Comparison of ENCODE assay signal across 20 cellular contexts in the genomic region with DNA sequence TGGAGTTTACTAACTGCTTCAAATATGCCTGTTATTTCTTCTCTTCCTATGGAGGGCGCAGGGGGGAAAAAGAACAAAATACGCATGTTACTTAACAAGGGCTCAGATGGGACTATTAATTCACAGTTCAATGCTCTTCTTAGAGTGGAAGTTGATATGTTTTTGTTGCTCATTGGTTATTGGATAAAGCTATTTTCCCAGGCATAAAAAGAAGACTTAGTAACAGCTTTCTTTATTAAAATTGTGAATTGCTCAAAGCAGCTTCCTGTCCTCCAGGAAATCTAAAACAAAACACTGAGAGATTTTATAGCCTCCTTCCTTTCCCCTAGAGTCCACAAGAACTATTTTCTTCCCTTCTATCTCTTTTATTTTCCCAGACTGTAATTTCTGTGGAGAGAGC.
DNase-seq lines count a peak whose midpoint lies in the region; ATAC-seq, FAIRE-seq and TF ChIP-seq lines count a peak whose summit lies in the region.
"Had no signal": no experiment of that assay in that cellular context is flagged by ENCODE, and none has a peak within 500 bp of the region (broad histone marks: within the 10 kb centered on the region; RNA-seq: fewer than 3 reads in every experiment).

No MANE protein-coding gene starts in this region.

- no peak overlapping the region for H3K27ac Mint-ChIP-seq in naive thymus-derived CD4-positive, alpha-beta T cell
- H3K27ac Mint-ChIP-seq: B cell; CD4-positive, CD25-positive, alpha-beta regulatory T cell; CD8-positive, alpha-beta memory T cell; GM23338 had no signal

- no peak for ATAC-seq in pancreas
- no peak for ATAC-seq in naive thymus-derived CD4-positive, alpha-beta T cell
- ATAC-seq: GM23338 had no signal

- WGBS in pancreas, 2 donors: 95% methylated on average over 2 of the region's 2 CpGs

- DNase-seq in NCI-H2171 treated with DMSO at 0.1 percent for 48 hours (lab: John Stamatoyannopoulos, UW) (peak; percentile 53), endothelial cell of umbilical vein (ENCODE audit: low read depth, low spot score) (peak; percentile 12), NCI-H1105 (lab: John Stamatoyannopoulos, UW) (no peak), pancreas (no peak), DMS53 (lab: John Stamatoyannopoulos, UW) (no peak)
- no peak for DNase-seq in naive thymus-derived CD4-positive, alpha-beta T cell
- DNase-seq: 8988T; C1 segment of cervical spinal cord; CD4-positive, CD25-positive, alpha-beta regulatory T cell; CD8-positive, alpha-beta memory T cell; COR-L47; DMS 273 treated with DMSO at 0.1 percent for 48 hours; HCEC 1CT had no signal

- H3K4me1 ChIP-seq in BLaER1 (peaks cover 26% of the 10 kb centered on the region), endothelial cell of umbilical vein (ENCODE audit: control insufficient read depth, extremely low read depth, insufficient read depth, low read length) (peaks cover 2% of the 10 kb centered on the region), pancreas (no peaks in the 10 kb centered on the region)
- H3K4me1 ChIP-seq in naive thymus-derived CD4-positive, alpha-beta T cell (ENCODE audit: control insufficient read depth in 2 of 2, insufficient read depth in 2 of 2, low read length in 2 of 2): no peaks in the 10 kb centered on the region

- no peak overlapping the region for H3K4me3 ChIP-seq in BLaER1
- no peak overlapping the region for H3K4me3 ChIP-seq in endothelial cell of umbilical vein (replicated peaks in 1 of 3; ENCODE audit: insufficient read depth in 1 of 3, low read depth in 1 of 3, low read length in 3 of 3)
- no peak overlapping the region for H3K4me3 ChIP-seq in pancreas
- H3K4me3 ChIP-seq in naive thymus-derived CD4-positive, alpha-beta T cell (ENCODE audit: low read length): no peak overlapping the region
- H3K4me3 ChIP-seq: GM23338 had no signal

- peaks cover 0 to 3% (median 0%) of the 10 kb centered on the region in 7 donors for H3K4me1 Mint-ChIP-seq in naive thymus-derived CD4-positive, alpha-beta T cell
- H3K4me1 Mint-ChIP-seq: B cell had no signal

- H4K20me1 ChIP-seq in BLaER1: no peaks in the 10 kb centered on the region
- H4K20me1 ChIP-seq in endothelial cell of umbilical vein (replicated peaks; ENCODE audit: control insufficient read depth, extremely low read depth, insufficient read depth, low read length): no peaks in the 10 kb centered on the region

- no TSS peak for BruUV-seq in endothelial cell of umbilical vein (replicated peaks; lab: Mats Ljungman, UMichigan)

- H3K27me3 ChIP-seq in BLaER1: no peaks in the 10 kb centered on the region
- peaks cover 2 to 6% of the 10 kb centered on the region in 2 experiments for H3K27me3 ChIP-seq in endothelial cell of umbilical vein (ENCODE audit: control insufficient read depth in 2 of 2, insufficient read depth in 2 of 2, low read length in 2 of 2)
- H3K27me3 ChIP-seq in pancreas: no peaks in the 10 kb centered on the region
- H3K27me3 ChIP-seq in naive thymus-derived CD4-positive, alpha-beta T cell (ENCODE audit: control insufficient read depth in 2 of 2, insufficient read depth in 2 of 2, low read length in 2 of 2): no peaks in the 10 kb centered on the region

- POLR2A ChIA-PET in endothelial cell of umbilical vein (lab: Charles Lee): no interaction called here
- POLR2A ChIA-PET in naive thymus-derived CD4-positive, alpha-beta T cell (lab: Charles Lee): no interaction called here

- no peak for TF ChIP-seq POLR2A in endothelial cell of umbilical vein (IDR thresholded peaks at IDR 0.05; ENCODE audit: low read depth, low read length)

- H3K36me3 Mint-ChIP-seq in naive thymus-derived CD4-positive, alpha-beta T cell: no peaks in the 10 kb centered on the region
- H3K36me3 Mint-ChIP-seq: CD4-positive, CD25-positive, alpha-beta regulatory T cell had no signal

- peak overlapping the region; percentile 35 for H3K4me2 ChIP-seq in BLaER1
- H3K4me2 ChIP-seq in endothelial cell of umbilical vein (ENCODE audit: insufficient read depth, low read length): no peak overlapping the region
- H3K4me2 ChIP-seq: GM23338 had no signal

- dilution Hi-C loops in endothelial cell of umbilical vein (cut with MboI; ENCODE audit: extremely low pct_ligation_motif_present, low sequenced_read_pairs): no loop called here

- CTCF ChIA-PET in endothelial cell of umbilical vein (lab: Charles Lee): interaction anchor here (3.3 to 13.1 kb wide), 3 partner anchors 15 to 614 kb away, joined by 15 to 289 read pairs (median 21); no protein-coding TSS in a partner anchor
- CTCF ChIA-PET in naive thymus-derived CD4-positive, alpha-beta T cell (lab: Charles Lee): no interaction called here

- no peak for FAIRE-seq in endothelial cell of umbilical vein (lab: Jason Lieb, UNC)
- no peak for FAIRE-seq in pancreas (lab: Jason Lieb, UNC)
- FAIRE-seq: G401.6, GM12891, H54 had no signal

- H3K9me1 ChIP-seq in endothelial cell of umbilical vein (replicated peaks; ENCODE audit: control insufficient read depth, extremely low read depth, insufficient read depth, low read length): no peaks in the 10 kb centered on the region

- H2AFZ ChIP-seq in endothelial cell of umbilical vein (ENCODE audit: low read depth, low read length): no peak overlapping the region
- H2AFZ ChIP-seq: GM23338 had no signal

- H3K36me3 ChIP-seq in BLaER1 (no peaks in the 10 kb centered on the region), endothelial cell of umbilical vein (ENCODE audit: control insufficient read depth in 2 of 2, extremely low read depth in 1 of 2, insufficient read depth in 2 of 2, low read length in 2 of 2) (no peaks in the 10 kb centered on the region), pancreas (no peaks in the 10 kb centered on the region)
- no peaks in the 10 kb centered on the region for H3K36me3 ChIP-seq in naive thymus-derived CD4-positive, alpha-beta T cell (ENCODE audit: control insufficient read depth in 2 of 3, insufficient read depth in 3 of 3, low read length in 3 of 3)

- intact Hi-C loops in endothelial cell of umbilical vein (cut with micrococcal nuclease): loop anchor here (10.0 kb wide), 1 partner anchor 542 kb away; no protein-coding TSS in a partner anchor
- intact Hi-C loops in pancreas (cut with DNase I): loop anchor here in 2 of 3 donors (10.0 kb wide), 3 partner anchors 362 to 612 kb away; partner anchors contain the start of gene AGAP1 (in 1 of the 2)
- intact Hi-C loops in naive thymus-derived CD4-positive, alpha-beta T cell (cut with micrococcal nuclease): no loop called here

- H3K9me3 ChIP-seq in BLaER1: no peaks in the 10 kb centered on the region
- H3K9me3 ChIP-seq in endothelial cell of umbilical vein (replicated peaks; ENCODE audit: control insufficient read depth, insufficient read depth, low read length): no peaks in the 10 kb centered on the region
- no peaks in the 10 kb centered on the region for H3K9me3 ChIP-seq in pancreas
- no peaks in the 10 kb centered on the region for H3K9me3 ChIP-seq in naive thymus-derived CD4-positive, alpha-beta T cell (ENCODE audit: control insufficient read depth in 2 of 3, low read length in 3 of 3)

- H3K9ac ChIP-seq in BLaER1 (no peak overlapping the region), endothelial cell of umbilical vein (replicated peaks; ENCODE audit: extremely low read depth, insufficient read depth, low read length) (no peak overlapping the region)

- H3K27ac ChIP-seq in BLaER1 (no peak overlapping the region), endothelial cell of umbilical vein (ENCODE audit: insufficient read depth, low read depth, low read length) (no peak overlapping the region), pancreas (no peak overlapping the region)
- no peak overlapping the region for H3K27ac ChIP-seq in naive thymus-derived CD4-positive, alpha-beta T cell (ENCODE audit: low read depth, low read length)
- H3K27ac ChIP-seq: HL-60 had no signal

- no peak overlapping the region for H3K4me3 Mint-ChIP-seq in naive thymus-derived CD4-positive, alpha-beta T cell
- H3K4me3 Mint-ChIP-seq: B cell; CD4-positive, CD25-positive, alpha-beta regulatory T cell; CD8-positive, alpha-beta memory T cell; GM23338 had no signal

- H3K9me3 Mint-ChIP-seq in naive thymus-derived CD4-positive, alpha-beta T cell: no peaks in the 10 kb centered on the region

- no peak for TF ChIP-seq CTCF in endothelial cell of umbilical vein (IDR thresholded peaks at IDR 0.05; ENCODE audit: extremely low read depth in 1 of 2, insufficient read depth in 1 of 2, low read depth in 1 of 2, low read length in 2 of 2)
- no peak for TF ChIP-seq CTCF in pancreas (IDR thresholded peaks at IDR 0.05)

- H3K79me2 ChIP-seq in endothelial cell of umbilical vein (ENCODE audit: control insufficient read depth, insufficient read depth, low read length): no peaks in the 10 kb centered on the region

- peaks cover 14 to 43% (median 39%) of the 10 kb centered on the region in 5 donors for H3K27me3 Mint-ChIP-seq in naive thymus-derived CD4-positive, alpha-beta T cell

TF ChIP-seq in endothelial cell of umbilical vein, 7 proteins besides CTCF, POLR2A, EP300 and RAD21:
- TF ChIP-seq, protein P1, sequence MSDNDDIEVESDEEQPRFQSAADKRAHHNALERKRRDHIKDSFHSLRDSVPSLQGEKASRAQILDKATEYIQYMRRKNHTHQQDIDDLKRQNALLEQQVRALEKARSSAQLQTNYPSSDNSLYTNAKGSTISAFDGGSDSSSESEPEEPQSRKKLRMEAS (IDR thresholded peaks at IDR 0.05; ENCODE audit: insufficient read depth, insufficient read length): no peak
- TF ChIP-seq JUN (IDR thresholded peaks at IDR 0.05; ENCODE audit: borderline replicate concordance, insufficient read depth, insufficient read length, low read depth): no peak
- no peak for TF ChIP-seq FOS (IDR thresholded peaks at IDR 0.05; ENCODE audit: borderline replicate concordance, insufficient read depth, low read length)
- TF ChIP-seq MYC (IDR thresholded peaks at IDR 0.05; ENCODE audit: low read depth, low read length): no peak
- TF ChIP-seq GATA2 (IDR thresholded peaks at IDR 0.05; ENCODE audit: insufficient read depth, insufficient read length, low read depth, low read length): no peak
- TF ChIP-seq POLR2AphosphoS5 (IDR thresholded peaks at IDR 0.05; ENCODE audit: insufficient read depth, low read depth, low read length): no peak
- TF ChIP-seq EZH2 (IDR thresholded peaks at IDR 0.05; ENCODE audit: borderline replicate concordance, low read depth, low read length, severe bottlenecking): no peak

Comparison
In these comparisons a context has a peak if more than half of its experiments do, and no peak if none do; other contexts are left out.
1. DNase-seq: peak in NCI-H2171 treated with DMSO at 0.1 percent for 48 hours (single experiment) and endothelial cell of umbilical vein (single experiment); none in NCI-H1105 (single experiment), pancreas (0 of 6), naive thymus-derived CD4-positive, alpha-beta T cell (0 of 9) and DMS53 (single experiment).
2. intact Hi-C loops: an anchor here in endothelial cell of umbilical vein (10.0 kb wide) and pancreas (10.0 kb wide); none called in naive thymus-derived CD4-positive, alpha-beta T cell.